1 cellular context compared by ENCODE assay signal in genomic region chr7:70752794-70753241, GRCh38.
TF ChIP-seq lines count a peak whose summit lies in the region.

No MANE protein-coding gene starts in this region.

TF ChIP-seq in liver, 16 proteins besides CTCF, POLR2A, EP300 and RAD21 (continued from another document):
- TF ChIP-seq, protein P1, sequence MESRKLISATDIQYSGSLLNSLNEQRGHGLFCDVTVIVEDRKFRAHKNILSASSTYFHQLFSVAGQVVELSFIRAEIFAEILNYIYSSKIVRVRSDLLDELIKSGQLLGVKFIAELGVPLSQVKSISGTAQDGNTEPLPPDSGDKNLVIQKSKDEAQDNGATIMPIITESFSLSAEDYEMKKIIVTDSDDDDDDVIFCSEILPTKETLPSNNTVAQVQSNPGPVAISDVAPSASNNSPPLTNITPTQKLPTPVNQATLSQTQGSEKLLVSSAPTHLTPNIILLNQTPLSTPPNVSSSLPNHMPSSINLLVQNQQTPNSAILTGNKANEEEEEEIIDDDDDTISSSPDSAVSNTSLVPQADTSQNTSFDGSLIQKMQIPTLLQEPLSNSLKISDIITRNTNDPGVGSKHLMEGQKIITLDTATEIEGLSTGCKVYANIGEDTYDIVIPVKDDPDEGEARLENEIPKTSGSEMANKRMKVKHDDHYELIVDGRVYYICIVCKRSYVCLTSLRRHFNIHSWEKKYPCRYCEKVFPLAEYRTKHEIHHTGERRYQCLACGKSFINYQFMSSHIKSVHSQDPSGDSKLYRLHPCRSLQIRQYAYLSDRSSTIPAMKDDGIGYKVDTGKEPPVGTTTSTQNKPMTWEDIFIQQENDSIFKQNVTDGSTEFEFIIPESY (IDR thresholded peaks at IDR 0.05), result no peak
- TF ChIP-seq FOXA2 (IDR thresholded peaks at IDR 0.05), result peak; percentile 52
- TF ChIP-seq SP1 (IDR thresholded peaks at IDR 0.05), result peak; percentile 50
- no peak for TF ChIP-seq TAF1 (conservative IDR thresholded peaks at IDR 0.05)
